Comparison of ENCODE assay signal across 1 cellular context in the genomic region with DNA sequence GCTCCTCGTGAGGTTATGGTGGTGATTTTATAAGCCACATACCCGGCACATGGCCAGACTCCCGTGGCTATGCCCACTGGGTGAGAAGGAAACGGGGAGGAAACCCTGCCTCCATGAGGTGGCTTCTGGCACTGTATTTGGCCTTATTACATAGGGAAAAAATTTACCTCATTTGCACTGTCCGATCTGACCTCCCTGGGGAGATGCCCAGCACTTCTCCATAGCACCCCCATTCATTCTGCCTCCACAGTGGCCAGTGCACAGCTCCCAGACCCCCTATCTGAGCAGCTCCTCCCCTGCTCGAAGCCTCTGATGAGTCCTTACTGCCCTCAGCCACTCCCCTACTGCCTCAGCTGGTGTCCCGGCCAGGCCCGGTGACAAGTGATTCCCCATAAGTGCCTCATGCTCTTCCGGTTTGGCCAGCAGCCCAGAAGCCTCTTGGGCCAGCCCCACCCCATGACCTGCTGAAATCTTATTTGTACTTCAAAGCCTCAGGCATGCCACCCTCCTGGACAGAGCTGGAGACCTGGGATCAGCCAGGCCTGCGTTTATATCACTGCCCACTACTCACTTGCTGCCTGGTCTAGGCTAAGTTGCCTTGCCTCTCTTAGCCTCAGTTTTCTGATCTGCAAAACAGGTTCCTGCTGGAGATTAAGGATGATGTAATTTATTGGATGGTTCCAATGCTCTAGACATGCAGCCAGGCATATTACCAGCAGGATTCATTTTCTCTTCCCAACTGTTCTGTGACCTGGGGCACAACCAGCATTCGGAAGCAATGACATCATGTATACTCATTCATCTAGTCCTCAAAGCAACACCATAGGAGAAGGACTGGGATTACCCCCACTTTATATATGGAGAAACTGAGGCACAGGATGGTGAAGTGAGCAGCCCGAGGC.
TF ChIP-seq lines count a peak whose summit lies in the region.

No MANE protein-coding gene starts in this region.

TF ChIP-seq in SK-N-SH treated with all-trans-retinoic acid at 6 μM for 48 hours, 23 proteins besides CTCF, POLR2A, EP300 and RAD21 (continued from another document):
- TF ChIP-seq, protein P1, sequence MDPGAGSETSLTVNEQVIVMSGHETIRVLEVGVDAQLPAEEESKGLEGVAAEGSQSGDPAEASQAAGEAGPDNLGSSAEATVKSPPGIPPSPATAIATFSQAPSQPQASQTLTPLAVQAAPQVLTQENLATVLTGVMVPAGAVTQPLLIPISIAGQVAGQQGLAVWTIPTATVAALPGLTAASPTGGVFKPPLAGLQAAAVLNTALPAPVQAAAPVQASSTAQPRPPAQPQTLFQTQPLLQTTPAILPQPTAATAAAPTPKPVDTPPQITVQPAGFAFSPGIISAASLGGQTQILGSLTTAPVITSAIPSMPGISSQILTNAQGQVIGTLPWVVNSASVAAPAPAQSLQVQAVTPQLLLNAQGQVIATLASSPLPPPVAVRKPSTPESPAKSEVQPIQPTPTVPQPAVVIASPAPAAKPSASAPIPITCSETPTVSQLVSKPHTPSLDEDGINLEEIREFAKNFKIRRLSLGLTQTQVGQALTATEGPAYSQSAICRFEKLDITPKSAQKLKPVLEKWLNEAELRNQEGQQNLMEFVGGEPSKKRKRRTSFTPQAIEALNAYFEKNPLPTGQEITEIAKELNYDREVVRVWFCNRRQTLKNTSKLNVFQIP (CRISPR knock-in tag; IDR thresholded peaks at IDR 0.05; ENCODE audit: borderline replicate concordance, low read depth), result no peak
- TF ChIP-seq ZFP3 (CRISPR knock-in tag; IDR thresholded peaks at IDR 0.05) (peak; percentile 57; the same call in 1 of the 2 replicates), ISL1 (CRISPR knock-in tag; IDR thresholded peaks at IDR 0.05) (no peak), BACH2 (CRISPR knock-in tag; IDR thresholded peaks at IDR 0.05; ENCODE audit: borderline replicate concordance) (no peak), ZNF565 (CRISPR knock-in tag; conservative IDR thresholded peaks at IDR 0.05; ENCODE audit: low read depth) (no peak)
